ENCODE assay signal across 32 cellular contexts in genomic region chrX:14083783-14084182, GRCh38.
"Had no signal": no experiment of that assay in that cellular context is flagged by ENCODE, and none has a peak within 500 bp of the region (broad histone marks: within the 10 kb centered on the region; RNA-seq: fewer than 3 reads in every experiment).

No MANE protein-coding gene starts in this region.

- FAIRE-seq: TTC549 had no signal

- DNase-seq: activated B cell treated with CpG ODN at 0.5 μM for 24 hours; activated CD4-positive, alpha-beta memory T cell treated with anti-CD3 and anti-CD28 coated beads for 36 hours; activated CD4-positive, alpha-beta T cell treated with anti-CD3 and anti-CD28 coated beads for 4 hours; activated CD4-positive, alpha-beta T cell treated with anti-CD3 and anti-CD28 coated beads, Interleukin-2, amount 10 ng/mL, durations not matched to agents 24 days and 14 days; activated CD4-positive, alpha-beta T cell treated with anti-CD3 and anti-CD28 coated beads, Interleukin-2, amount 50 U/mL, for 1 hour; activated CD4-positive, alpha-beta T cell treated with anti-CD3 and anti-CD28 coated beads, Interleukin-2, amount 50 U/mL, for 4 hours; activated CD4-positive, CD25-positive, alpha-beta regulatory T cell treated with anti-CD3 and anti-CD28 coated beads, Interleukin-2, amount 50 U/mL, for 72 hours; activated CD8-positive, alpha-beta memory T cell treated with anti-CD3 and anti-CD28 coated beads, Interleukin-2, amount 50 U/mL, for 4 hours; activated CD8-positive, alpha-beta T cell treated with anti-CD3 and anti-CD28 coated beads for 36 hours; activated effector memory CD4-positive, alpha-beta T cell treated with anti-CD3 and anti-CD28 coated beads, Interleukin-2, amount 50 U/mL, for 16 hours; activated gamma-delta T cell treated with Interleukin-2 at 50 U/mL for 16 hours; activated naive CD4-positive, alpha-beta T cell; activated naive CD4-positive, alpha-beta T cell treated with anti-CD3 and anti-CD28 coated beads for 36 hours; activated naive CD4-positive, alpha-beta T cell treated with anti-CD3 and anti-CD28 coated beads, Interleukin-2, amount 50 U/mL, for 16 hours; activated naive CD8-positive, alpha-beta T cell treated with anti-CD3 and anti-CD28 coated beads for 36 hours; activated T-cell treated with anti-CD3 and anti-CD28 coated beads for 4 hours; activated T-cell treated with anti-CD3 and anti-CD28 coated beads, Interleukin-2, amount 50 U/mL, for 1 hour; activated T-cell treated with anti-CD3 and anti-CD28 coated beads, Interleukin-2, amount 50 U/mL, for 4 hours; activated T-cell treated with anti-CD3 and anti-CD28 coated beads, Interleukin-2, amount 50 U/mL, for 72 hours; adrenal gland; amniotic stem cell; aorta; body of pancreas; brain microvascular endothelial cell; central memory CD4-positive, alpha-beta T cell; T-helper 17 cell; T-helper 9 cell had no signal

- H3K27ac ChIP-seq: adrenal gland, body of pancreas, brain microvascular endothelial cell, breast epithelium, VCaP had no signal

- H3K4me3 ChIP-seq: adrenal gland, body of pancreas, breast epithelium had no signal

- ATAC-seq: activated CD8-positive, alpha-beta T cell treated with anti-CD3 and anti-CD28 coated beads for 36 hours; activated naive CD4-positive, alpha-beta T cell treated with anti-CD3 and anti-CD28 coated beads, Interleukin-2, amount 50 U/mL, for 72 hours; activated T-cell treated with anti-CD3 and anti-CD28 coated beads, Interleukin-2, amount 50 U/mL, for 4 hours; activated T-cell treated with anti-CD3 and anti-CD28 coated beads, Interleukin-2, amount 50 U/mL, for 72 hours; activated T-helper 17 cell treated with anti-CD3 and anti-CD28 coated beads, Interleukin-2, amount 50 U/mL, for 72 hours; body of pancreas; T-helper 17 cell had no signal

- H3K36me3 ChIP-seq: adrenal gland, brain microvascular endothelial cell, breast epithelium had no signal

- H3K9me3 ChIP-seq: adrenal gland, body of pancreas, breast epithelium had no signal

- H3K4me1 ChIP-seq: adrenal gland, body of pancreas, breast epithelium had no signal
